ENCODE assay signal across 13 cellular contexts in the genomic region with DNA sequence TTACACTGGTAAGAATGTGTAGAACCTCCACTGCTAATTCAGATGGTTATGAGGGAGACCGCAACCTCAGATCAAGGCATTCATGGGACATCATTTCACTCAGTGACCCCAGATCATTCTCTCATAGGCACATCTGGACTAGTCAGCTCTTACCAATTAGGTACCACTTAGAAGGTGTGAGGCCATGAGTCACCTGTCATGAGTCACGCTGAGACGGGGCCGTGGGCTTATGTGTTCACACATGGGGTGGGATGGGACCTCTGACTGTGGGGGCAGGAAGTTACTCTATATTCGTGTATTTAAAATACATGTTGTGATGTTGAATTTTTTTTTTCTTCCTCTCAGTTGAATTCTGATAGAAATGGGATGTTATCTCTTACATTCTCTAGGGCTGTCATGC. TPM values are rescaled to one million over a fixed set of nuclear protein-coding genes. Genes with fewer than 3 reads are reported as not detected.
DNase-seq lines count a peak whose midpoint lies in the region; ATAC-seq, FAIRE-seq and TF ChIP-seq lines count a peak whose summit lies in the region.
"Had no signal": no experiment of that assay in that cellular context is flagged by ENCODE, and none has a peak within 500 bp of the region (broad histone marks: within the 10 kb centered on the region; RNA-seq: fewer than 3 reads in every experiment).

No MANE protein-coding gene starts in this region.

- H3K9me3 Mint-ChIP-seq in T-cell (no peaks in the 10 kb centered on the region), astrocyte (ENCODE audit: unreplicated experiment) (peaks cover 2% of the 10 kb centered on the region), HFFc6 (no peaks in the 10 kb centered on the region)
- H3K9me3 Mint-ChIP-seq: CD8-positive, alpha-beta memory T cell had no signal

- H3K4me3 Mint-ChIP-seq in T-cell (no peak overlapping the region), astrocyte (ENCODE audit: unreplicated experiment) (no peak overlapping the region), HFFc6 (no peak overlapping the region)
- H3K4me3 Mint-ChIP-seq: CD8-positive, alpha-beta memory T cell had no signal

- peak; percentile 14 for DNase-seq in COLO668 (lab: John Stamatoyannopoulos, UW; ENCODE audit: unreplicated experiment)
- peak in 3 of 34 experiments; percentile 19 to 31 (median 24) for DNase-seq in T-cell
- peak; percentile 33 for DNase-seq in astrocyte (ENCODE audit: low read depth)
- peak; percentile 63 for DNase-seq in stimulated activated CD4-positive, alpha-beta T cell treated with anti-CD3 and anti-CD28 coated beads, Interleukin-2, amount 100 ng/mL, for 4 hours (ENCODE audit: low read depth)
- no peak for DNase-seq in GM20000 (ENCODE audit: low spot score)
- DNase-seq in ACHN: no peak
- no peak for DNase-seq in HFFc6
- DNase-seq in AG08395 (ENCODE audit: low spot score): no peak
- DNase-seq: NCI-H1930 had no signal

- no peak overlapping the region for H3K9ac ChIP-seq in astrocyte (ENCODE audit: low read length)

- no peaks in the 10 kb centered on the region for H3K4me1 ChIP-seq in astrocyte (ENCODE audit: insufficient read depth, low read length)

- no peak for TF ChIP-seq CTCF in astrocyte (IDR thresholded peaks at IDR 0.05; ENCODE audit: insufficient read depth, low read depth, low read length)
- TF ChIP-seq CTCF in GM20000 (IDR thresholded peaks at IDR 0.05; ENCODE audit: extremely low read depth, missing control alignments): no peak
- TF ChIP-seq CTCF in HFFc6 (IDR thresholded peaks at IDR 0.05): no peak

- no peaks in the 10 kb centered on the region for H3K9me3 ChIP-seq in astrocyte (ENCODE audit: insufficient read depth, low read depth, low read length)

- no peaks in the 10 kb centered on the region for H4K20me1 ChIP-seq in astrocyte (ENCODE audit: insufficient read depth, low read length)

- POLR2A ChIA-PET in T-cell (lab: Charles Lee): no interaction called here

- H3K36me3 ChIP-seq in astrocyte (ENCODE audit: insufficient read depth, low read length): no peaks in the 10 kb centered on the region

- ATAC-seq in T-cell (replicated peaks in 1 of 4): peak in 3 of 4 experiments; percentile 63 to 90 (median 75)
- ATAC-seq: esophagus mucosa, GM12878 had no signal

- H2AFZ ChIP-seq in astrocyte (ENCODE audit: low read depth, low read length): no peak overlapping the region

- H3K27me3 Mint-ChIP-seq in T-cell (peaks cover 0 to 2% of the 10 kb centered on the region in 2 donors), astrocyte (ENCODE audit: low read depth, unreplicated experiment) (peaks cover 21% of the 10 kb centered on the region), HFFc6 (ENCODE audit: insufficient read depth) (peaks cover 5% of the 10 kb centered on the region)

- H3K4me3 ChIP-seq in astrocyte (ENCODE audit: insufficient read depth, low read depth, low read length): no peak overlapping the region
- H3K4me3 ChIP-seq: GM12878 had no signal

- no peak overlapping the region for H3K27ac ChIP-seq in astrocyte (ENCODE audit: low read depth, low read length)

- H3K27ac Mint-ChIP-seq in T-cell (no peak overlapping the region), astrocyte (ENCODE audit: unreplicated experiment) (no peak overlapping the region), HFFc6 (no peak overlapping the region)

- no peak overlapping the region for H3K4me2 ChIP-seq in astrocyte (ENCODE audit: low read length)

- H3K36me3 Mint-ChIP-seq in T-cell (no peaks in the 10 kb centered on the region), astrocyte (ENCODE audit: low read depth, unreplicated experiment) (no peaks in the 10 kb centered on the region), HFFc6 (ENCODE audit: low read depth) (no peaks in the 10 kb centered on the region)
- H3K36me3 Mint-ChIP-seq: CD8-positive, alpha-beta memory T cell had no signal

- H3K4me1 Mint-ChIP-seq in T-cell (peaks cover 10 to 19% (median 15%) of the 10 kb centered on the region in 3 donors), astrocyte (ENCODE audit: low read depth, unreplicated experiment) (peaks cover 6% of the 10 kb centered on the region), HFFc6 (ENCODE audit: low read depth) (peaks cover 29% of the 10 kb centered on the region)

- no peak for FAIRE-seq in astrocyte (lab: Jason Lieb, UNC)
- FAIRE-seq: GM12878, islet of Langerhans had no signal

- in situ Hi-C loops in ACHN (cut with HindIII; ENCODE audit: low pct_ligation_motif_present, low pct_unique_long_range_greater_than_20kb, low sequenced_read_pairs): no loop called here

- H3K79me2 ChIP-seq in astrocyte (ENCODE audit: insufficient read depth, low read length): no peaks in the 10 kb centered on the region

- CTCF ChIA-PET in T-cell (lab: Charles Lee): interaction anchor here in 1 of 2 donors (0.6 kb wide), 1 partner anchor 66 kb away, joined by 3 read pairs; no protein-coding TSS in a partner anchor

- H3K27me3 ChIP-seq in astrocyte (ENCODE audit: insufficient read depth, low read length): peaks cover 8% of the 10 kb centered on the region

RNA-seq across cellular contexts. Expression of a gene that starts 55.9 kb away (rescaled TPM):
- total RNA-seq in T-cell (10 to 100 TPM; 22.1 to 44.9 (median 38.7) TPM), astrocyte (38.9 and 39.8 TPM in 2 replicates)
- 10 to 100 TPM; 48.3 to 55.1 (median 51.6) TPM for total RNA-seq in HFFc6 (2021; fragmentation: NEBNext Ultra II Directional; extraction: Animal tissue kit (Norgen Biotek cat#: 25700))

RNA-seq across cellular contexts. Expression of a gene that starts 56.3 kb away (rescaled TPM):
- total RNA-seq in T-cell (10 to 100 TPM; 30.6 to 58.2 (median 56.1) TPM), astrocyte (67.3 and 67.6 TPM in 2 replicates)
- total RNA-seq in HFFc6 (2021; fragmentation: NEBNext Ultra II Directional; extraction: Animal tissue kit (Norgen Biotek cat#: 25700)): 10 to 100 TPM; 49.1 to 55.2 (median 53.4) TPM

Comparison
In these comparisons a context has a peak if more than half of its experiments do, and no peak if none do; other contexts are left out.
1. DNase-seq: peak in COLO668 (single experiment), astrocyte (single experiment) and stimulated activated CD4-positive, alpha-beta T cell treated with anti-CD3 and anti-CD28 coated beads, Interleukin-2, amount 100 ng/mL, for 4 hours (single experiment); none in GM20000 (single experiment), ACHN (single experiment), HFFc6 (single experiment) and AG08395 (single experiment).